ENCODE assay signal across 16 cellular contexts in the genomic region with DNA sequence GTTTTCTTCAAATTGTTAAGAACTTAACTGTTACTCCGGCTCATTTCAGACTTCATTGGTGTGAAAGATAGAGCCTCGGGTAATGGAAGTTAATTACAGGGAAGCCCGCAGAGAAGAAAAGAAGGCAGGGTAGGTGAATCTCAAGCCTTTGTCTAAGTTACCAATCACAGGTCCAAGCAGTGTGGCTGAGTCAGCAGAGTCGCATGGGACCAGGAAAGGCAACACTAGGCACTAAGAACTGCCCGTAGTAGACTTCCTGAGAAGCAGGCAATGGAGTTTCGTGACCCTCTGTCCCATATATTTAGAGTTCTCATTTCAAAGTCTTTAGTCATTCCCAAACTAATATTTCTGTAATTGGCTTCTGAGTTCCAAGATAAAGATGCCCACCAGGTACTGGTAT.
DNase-seq lines count a peak whose midpoint lies in the region; ATAC-seq and TF ChIP-seq lines count a peak whose summit lies in the region.
"Had no signal": no experiment of that assay in that cellular context is flagged by ENCODE, and none has a peak within 500 bp of the region (broad histone marks: within the 10 kb centered on the region; RNA-seq: fewer than 3 reads in every experiment).

No MANE protein-coding gene starts in this region.

- POLR2A ChIA-PET in WTC11 (lab: Charles Lee) = no interaction called here

- ATAC-seq in WTC11 = peak; percentile 59
- ATAC-seq: GM12878 had no signal

- no peak overlapping the region for H3K4me3 ChIP-seq in hepatocyte
- H3K4me3 ChIP-seq: GM12878, HAP-1 had no signal

- no peak overlapping the region for H3K4me3 Mint-ChIP-seq in WTC11
- no peak overlapping the region for H3K4me3 Mint-ChIP-seq in neural crest cell
- H3K4me3 Mint-ChIP-seq: CD4-positive, CD25-positive, alpha-beta regulatory T cell; CD8-positive, alpha-beta memory T cell had no signal

- no peak overlapping the region for H3K27ac ChIP-seq in hepatocyte
- H3K27ac ChIP-seq: HL-60 had no signal

- H3K9me2 ChIP-seq in hepatocyte (replicated peaks; ENCODE audit: insufficient read depth) = no peaks in the 10 kb centered on the region

- H4K20me1 ChIP-seq in hepatocyte (ENCODE audit: insufficient read depth, poor library complexity, severe bottlenecking) = no peaks in the 10 kb centered on the region

- no peaks in the 10 kb centered on the region for H3K9me3 ChIP-seq in hepatocyte (ENCODE audit: low read depth)
- H3K9me3 ChIP-seq: BE2C, HAP-1 had no signal

- H3K4me1 Mint-ChIP-seq in WTC11 (peaks cover 16% of the 10 kb centered on the region), neural crest cell (peaks cover 5% of the 10 kb centered on the region)

- no peak overlapping the region for H3K4me2 ChIP-seq in hepatocyte

- H3K79me2 ChIP-seq in hepatocyte = no peaks in the 10 kb centered on the region

- H3K27ac Mint-ChIP-seq in WTC11 = no peak overlapping the region
- peak overlapping the region; percentile 27 for H3K27ac Mint-ChIP-seq in neural crest cell (ENCODE audit: unreplicated experiment)
- H3K27ac Mint-ChIP-seq: CD4-positive, CD25-positive, alpha-beta regulatory T cell; CD8-positive, alpha-beta memory T cell had no signal

- H3K27me3 Mint-ChIP-seq in WTC11 (ENCODE audit: low read depth) (no peaks in the 10 kb centered on the region), neural crest cell (ENCODE audit: low read depth) (no peaks in the 10 kb centered on the region)
- H3K27me3 Mint-ChIP-seq: CD4-positive, CD25-positive, alpha-beta regulatory T cell had no signal

- TF ChIP-seq CTCF in WTC11 (IDR thresholded peaks at IDR 0.05) = no peak
- no peak for TF ChIP-seq CTCF in neural crest cell (conservative IDR thresholded peaks at IDR 0.05)
- TF ChIP-seq CTCF in hepatocyte (IDR thresholded peaks at IDR 0.05; ENCODE audit: poor library complexity) = no peak

- H3K4me1 ChIP-seq in hepatocyte (ENCODE audit: insufficient read depth) = no peaks in the 10 kb centered on the region
- H3K4me1 ChIP-seq: BE2C had no signal

- no peaks in the 10 kb centered on the region for H3K36me3 ChIP-seq in hepatocyte (replicated peaks; ENCODE audit: insufficient read depth, low read depth)
- H3K36me3 ChIP-seq: BE2C, HAP-1 had no signal

- no peaks in the 10 kb centered on the region for H3K27me3 ChIP-seq in hepatocyte
- H3K27me3 ChIP-seq: BE2C had no signal

- DNase-seq in ELF-1 (ENCODE audit: low read depth, low spot score) (peak; percentile 77), WTC11 (ENCODE audit: low spot score) (no peak), neural crest cell (ENCODE audit: low read depth, low spot score) (no peak), kidney glomerular epithelial cell (lab: John Stamatoyannopoulos, UW) (no peak), DMS153 treated with DMSO at 0.1 percent for 48 hours (lab: John Stamatoyannopoulos, UW; ENCODE audit: unreplicated experiment) (no peak), hepatocyte (ENCODE audit: low spot score) (no peak)
- DNase-seq: ACHN; BE2C; C1 segment of cervical spinal cord; CD4-positive, CD25-positive, alpha-beta regulatory T cell; CD8-positive, alpha-beta memory T cell; COR-L47; DMS 273 treated with DMSO at 0.1 percent for 48 hours had no signal

- CTCF ChIA-PET in WTC11 (lab: Charles Lee) = no interaction called here

- H3K36me3 Mint-ChIP-seq in WTC11 (no peaks in the 10 kb centered on the region), neural crest cell (ENCODE audit: low read depth) (no peaks in the 10 kb centered on the region)
- H3K36me3 Mint-ChIP-seq: CD4-positive, CD25-positive, alpha-beta regulatory T cell had no signal

- H3K9me3 Mint-ChIP-seq in WTC11 (no peaks in the 10 kb centered on the region), neural crest cell (peaks cover 3% of the 10 kb centered on the region)
- H3K9me3 Mint-ChIP-seq: CD8-positive, alpha-beta memory T cell had no signal

- WGBS in hepatocyte (ENCODE audit: low lambda C conversion rate, missing lambda C conversion rate) = 83% methylated on average over 6 of the region's 6 CpGs

- H2AFZ ChIP-seq in hepatocyte = no peak overlapping the region

TF ChIP-seq in WTC11, 78 proteins besides CTCF, POLR2A, EP300 and RAD21:
- TF ChIP-seq, protein P1, sequence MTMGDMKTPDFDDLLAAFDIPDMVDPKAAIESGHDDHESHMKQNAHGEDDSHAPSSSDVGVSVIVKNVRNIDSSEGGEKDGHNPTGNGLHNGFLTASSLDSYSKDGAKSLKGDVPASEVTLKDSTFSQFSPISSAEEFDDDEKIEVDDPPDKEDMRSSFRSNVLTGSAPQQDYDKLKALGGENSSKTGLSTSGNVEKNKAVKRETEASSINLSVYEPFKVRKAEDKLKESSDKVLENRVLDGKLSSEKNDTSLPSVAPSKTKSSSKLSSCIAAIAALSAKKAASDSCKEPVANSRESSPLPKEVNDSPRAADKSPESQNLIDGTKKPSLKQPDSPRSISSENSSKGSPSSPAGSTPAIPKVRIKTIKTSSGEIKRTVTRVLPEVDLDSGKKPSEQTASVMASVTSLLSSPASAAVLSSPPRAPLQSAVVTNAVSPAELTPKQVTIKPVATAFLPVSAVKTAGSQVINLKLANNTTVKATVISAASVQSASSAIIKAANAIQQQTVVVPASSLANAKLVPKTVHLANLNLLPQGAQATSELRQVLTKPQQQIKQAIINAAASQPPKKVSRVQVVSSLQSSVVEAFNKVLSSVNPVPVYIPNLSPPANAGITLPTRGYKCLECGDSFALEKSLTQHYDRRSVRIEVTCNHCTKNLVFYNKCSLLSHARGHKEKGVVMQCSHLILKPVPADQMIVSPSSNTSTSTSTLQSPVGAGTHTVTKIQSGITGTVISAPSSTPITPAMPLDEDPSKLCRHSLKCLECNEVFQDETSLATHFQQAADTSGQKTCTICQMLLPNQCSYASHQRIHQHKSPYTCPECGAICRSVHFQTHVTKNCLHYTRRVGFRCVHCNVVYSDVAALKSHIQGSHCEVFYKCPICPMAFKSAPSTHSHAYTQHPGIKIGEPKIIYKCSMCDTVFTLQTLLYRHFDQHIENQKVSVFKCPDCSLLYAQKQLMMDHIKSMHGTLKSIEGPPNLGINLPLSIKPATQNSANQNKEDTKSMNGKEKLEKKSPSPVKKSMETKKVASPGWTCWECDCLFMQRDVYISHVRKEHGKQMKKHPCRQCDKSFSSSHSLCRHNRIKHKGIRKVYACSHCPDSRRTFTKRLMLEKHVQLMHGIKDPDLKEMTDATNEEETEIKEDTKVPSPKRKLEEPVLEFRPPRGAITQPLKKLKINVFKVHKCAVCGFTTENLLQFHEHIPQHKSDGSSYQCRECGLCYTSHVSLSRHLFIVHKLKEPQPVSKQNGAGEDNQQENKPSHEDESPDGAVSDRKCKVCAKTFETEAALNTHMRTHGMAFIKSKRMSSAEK (CRISPR knock-in tag; IDR thresholded peaks at IDR 0.05; ENCODE audit: borderline replicate concordance) = no peak
- TF ChIP-seq OVOL2 (CRISPR knock-in tag; IDR thresholded peaks at IDR 0.05; ENCODE audit: borderline replicate concordance) (no peak), NR3C1 (CRISPR knock-in tag; conservative IDR thresholded peaks at IDR 0.05; ENCODE audit: low read depth) (no peak), NR2C2 (CRISPR knock-in tag; IDR thresholded peaks at IDR 0.05) (no peak), SMAD3 (CRISPR knock-in tag; IDR thresholded peaks at IDR 0.05; ENCODE audit: borderline replicate concordance) (no peak)
- TF ChIP-seq, protein P2, sequence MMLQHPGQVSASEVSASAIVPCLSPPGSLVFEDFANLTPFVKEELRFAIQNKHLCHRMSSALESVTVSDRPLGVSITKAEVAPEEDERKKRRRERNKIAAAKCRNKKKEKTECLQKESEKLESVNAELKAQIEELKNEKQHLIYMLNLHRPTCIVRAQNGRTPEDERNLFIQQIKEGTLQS (CRISPR knock-in tag; conservative IDR thresholded peaks at IDR 0.05) = no peak
